ENCODE assay signal across 25 cellular contexts in the genomic region with DNA sequence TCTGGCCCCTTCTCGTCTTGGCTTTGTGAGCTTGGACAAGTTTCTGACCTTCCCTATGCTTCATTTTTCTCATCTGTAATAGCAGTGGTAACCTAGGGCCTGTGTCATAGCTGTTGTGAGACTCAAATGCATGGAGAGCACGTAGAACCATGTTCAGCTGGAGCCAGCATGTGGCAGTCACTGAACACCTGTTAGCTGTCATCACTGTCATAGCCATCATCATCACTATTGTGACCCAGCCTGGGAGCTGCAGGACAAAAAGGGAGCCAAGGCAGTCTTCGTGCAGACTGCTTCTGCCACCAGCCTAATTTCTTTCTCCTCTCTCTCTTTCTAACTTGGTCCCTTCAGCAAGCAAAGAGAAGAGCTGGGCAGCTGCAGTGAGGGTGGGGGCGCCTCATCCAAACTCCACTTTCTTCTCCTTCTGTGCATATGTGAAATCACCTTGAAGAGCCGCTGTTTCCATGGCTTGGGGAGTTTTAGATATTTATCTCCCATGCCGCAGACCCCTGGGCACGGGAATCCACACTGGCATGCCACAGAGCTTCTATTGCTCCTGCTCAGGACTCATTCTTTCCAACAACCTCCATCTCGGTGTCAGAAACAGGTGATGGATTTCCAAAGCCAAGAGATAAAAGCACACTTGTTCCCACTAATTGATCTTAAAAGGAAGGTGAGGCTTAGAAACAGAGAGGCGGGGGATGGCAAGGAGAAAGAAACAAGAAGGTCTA.
DNase-seq lines count a peak whose midpoint lies in the region; TF ChIP-seq lines count a peak whose summit lies in the region.
"Had no signal": no experiment of that assay in that cellular context is flagged by ENCODE, and none has a peak within 500 bp of the region (broad histone marks: within the 10 kb centered on the region; RNA-seq: fewer than 3 reads in every experiment).

No MANE protein-coding gene starts in this region.

- no peak overlapping the region for H2BK20ac ChIP-seq in H9 (ENCODE audit: low read depth, low read length, poor library complexity, severe bottlenecking)

- H2BK5ac ChIP-seq in H9 (ENCODE audit: insufficient read length, low read length) = no peak overlapping the region

- H3K79me2 ChIP-seq in H9 (ENCODE audit: insufficient read depth, low read length) = no peaks in the 10 kb centered on the region

- H2BK15ac ChIP-seq in H9 (ENCODE audit: low read depth, low read length) = peak overlapping the region; percentile 91; the same call in 1 of the 2 replicates

- no peak overlapping the region for H4K8ac ChIP-seq in H9 (replicated peaks; ENCODE audit: insufficient read length, low read depth, low read length)

- H3K4me1 ChIP-seq in H9 (ENCODE audit: insufficient read depth, low read length) (peaks cover 7% of the 10 kb centered on the region; the same call in 1 of the 2 replicates), SJCRH30 (peaks cover 21% of the 10 kb centered on the region), left ventricle myocardium inferior (peaks cover 9% of the 10 kb centered on the region), sigmoid colon (no peaks in the 10 kb centered on the region)
- H3K4me1 ChIP-seq: Caco-2, spleen, tibial artery had no signal

- intact Hi-C loops in left ventricle myocardium inferior (cut with micrococcal nuclease) = no loop called here
- intact Hi-C loops in sigmoid colon (cut with DNase I) = no loop called here

- H3K14ac ChIP-seq in H9 (ENCODE audit: insufficient read depth, low read length) = no peak overlapping the region

- H3K27me3 Mint-ChIP-seq in H9 (ENCODE audit: low read depth) = peaks cover 21% of the 10 kb centered on the region
- H3K27me3 Mint-ChIP-seq: activated CD8-positive, alpha-beta memory T cell treated with anti-CD3 and anti-CD28 coated beads, Interleukin-2, amount 10 ng/mL, durations not matched to agents 7 days and 5 days had no signal

- H3K23ac ChIP-seq in H9 (ENCODE audit: insufficient read length, low read depth, low read length) = no peak overlapping the region

- H3T11ph ChIP-seq in H9 (ENCODE audit: low read length) = no peak overlapping the region

- H3K27ac ChIP-seq in 22Rv1 (peak overlapping the region; percentile 81), H9 (ENCODE audit: insufficient read length, low read depth, low read length) (no peak overlapping the region), SJCRH30 (no peak overlapping the region), left ventricle myocardium inferior (replicated peaks) (peak overlapping the region; percentile 33), sigmoid colon (no peak overlapping the region)
- H3K27ac ChIP-seq: spleen, tibial artery had no signal

- no peaks in the 10 kb centered on the region for H3K36me3 Mint-ChIP-seq in H9 (ENCODE audit: insufficient read depth in 1 of 3, low read depth in 3 of 3)
- H3K36me3 Mint-ChIP-seq: activated CD8-positive, alpha-beta memory T cell treated with anti-CD3 and anti-CD28 coated beads, Interleukin-2, amount 10 ng/mL, durations not matched to agents 7 days and 5 days; WTC11 had no signal

- no peaks in the 10 kb centered on the region for H3K79me1 ChIP-seq in H9 (ENCODE audit: insufficient read depth, low read depth, low read length, poor library complexity, severe bottlenecking)

- no peak overlapping the region for H3K4me3 Mint-ChIP-seq in H9
- H3K4me3 Mint-ChIP-seq: activated CD8-positive, alpha-beta memory T cell treated with anti-CD3 and anti-CD28 coated beads, Interleukin-2, amount 10 ng/mL, durations not matched to agents 7 days and 5 days; nephron; WTC11 had no signal

- H3K4me3 ChIP-seq in SJCRH30 (no peak overlapping the region), left ventricle myocardium inferior (no peak overlapping the region), sigmoid colon (no peak overlapping the region)
- H3K4me3 ChIP-seq: lung, mucosa of descending colon, spleen, tibial artery had no signal

- H3K9ac ChIP-seq in H9 (ENCODE audit: extremely low read depth, insufficient read length, low read length) = no peak overlapping the region

- no peak overlapping the region for H3K56ac ChIP-seq in H9 (ENCODE audit: insufficient read length, low read depth, low read length)

- H2BK12ac ChIP-seq in H9 (ENCODE audit: insufficient read length, low read depth, low read length) = no peak overlapping the region

- no peak; the same call in 1 of the 2 replicates for TF ChIP-seq CTCF in 22Rv1 (IDR thresholded peaks at IDR 0.05)
- no peak for TF ChIP-seq CTCF in H9 (conservative IDR thresholded peaks at IDR 0.05)
- TF ChIP-seq CTCF in left ventricle myocardium inferior (IDR thresholded peaks at IDR 0.05; ENCODE audit: borderline replicate concordance) = no peak
- no peak for TF ChIP-seq CTCF in sigmoid colon (IDR thresholded peaks at IDR 0.05)

- no peak overlapping the region for H3K4me2 ChIP-seq in H9 (ENCODE audit: insufficient read depth, insufficient read length, low read length)

- no peak for TF ChIP-seq POLR2A in sigmoid colon (IDR thresholded peaks at IDR 0.05)

- H4K91ac ChIP-seq in H9 (ENCODE audit: insufficient read length, low read depth, low read length) = no peak overlapping the region

- no peak overlapping the region for H2AK5ac ChIP-seq in H9 (ENCODE audit: insufficient read length, low read length)

- H3K4ac ChIP-seq in H9 (ENCODE audit: low read depth, low read length) = no peak overlapping the region

- peaks cover 22 to 27% of the 10 kb centered on the region in 2 experiments for H3K4me1 Mint-ChIP-seq in H9
- H3K4me1 Mint-ChIP-seq: activated CD8-positive, alpha-beta memory T cell treated with anti-CD3 and anti-CD28 coated beads, Interleukin-2, amount 10 ng/mL, durations not matched to agents 7 days and 5 days had no signal

- H3K9me3 Mint-ChIP-seq in H9 = no peaks in the 10 kb centered on the region
- H3K9me3 Mint-ChIP-seq: nephron had no signal

- H3K36me3 ChIP-seq in SJCRH30 = no peaks in the 10 kb centered on the region
- H3K36me3 ChIP-seq in left ventricle myocardium inferior = no peaks in the 10 kb centered on the region
- H3K36me3 ChIP-seq in sigmoid colon = no peaks in the 10 kb centered on the region
- H3K36me3 ChIP-seq: spleen, tibial artery had no signal

- no peaks in the 10 kb centered on the region for H3K23me2 ChIP-seq in H9 (ENCODE audit: insufficient read length, low read depth, low read length, poor library complexity, severe bottlenecking)

- H3K27me3 ChIP-seq in H9 (ENCODE audit: insufficient read depth, low read length) = no peaks in the 10 kb centered on the region; the same call in 1 of the 2 replicates
- H3K27me3 ChIP-seq in SJCRH30 = no peaks in the 10 kb centered on the region
- H3K27me3 ChIP-seq in left ventricle myocardium inferior (ENCODE audit: low read depth) = peaks cover 12% of the 10 kb centered on the region
- H3K27me3 ChIP-seq in sigmoid colon = peaks cover 0 to 18% (median 0%) of the 10 kb centered on the region in 3 donors
- H3K27me3 ChIP-seq: tibial artery had no signal

- no peak overlapping the region for H2AFZ ChIP-seq in H9 (ENCODE audit: low read length)

- H3K18ac ChIP-seq in H9 (ENCODE audit: insufficient read length, low read depth, low read length) = no peak overlapping the region

- no peaks in the 10 kb centered on the region for H4K20me1 ChIP-seq in H9 (ENCODE audit: control insufficient read depth, insufficient read depth, insufficient read length)

- no peak overlapping the region for H3K27ac Mint-ChIP-seq in H9
- H3K27ac Mint-ChIP-seq: activated CD8-positive, alpha-beta memory T cell treated with anti-CD3 and anti-CD28 coated beads, Interleukin-2, amount 10 ng/mL, durations not matched to agents 7 days and 5 days; nephron; WTC11 had no signal

- H3K9me3 ChIP-seq in H9 (ENCODE audit: control insufficient read depth, low read depth, low read length) (no peaks in the 10 kb centered on the region), SJCRH30 (replicated peaks) (no peaks in the 10 kb centered on the region), left ventricle myocardium inferior (replicated peaks) (no peaks in the 10 kb centered on the region), sigmoid colon (no peaks in the 10 kb centered on the region)
- H3K9me3 ChIP-seq: Caco-2, mucosa of descending colon, spleen, tibial artery had no signal

- no peak for TF ChIP-seq EP300 in sigmoid colon (IDR thresholded peaks at IDR 0.05)

- H4K5ac ChIP-seq in H9 (ENCODE audit: insufficient read length, low read depth, low read length) = no peak overlapping the region

- DNase-seq in H9 (no peak), SJCRH30 (peak; percentile 7 to 48), left ventricle myocardium inferior (peak; percentile 25), sigmoid colon (no peak), NCI-H2196 treated with DMSO at 0.1 percent for 48 hours (lab: John Stamatoyannopoulos, UW; ENCODE audit: unreplicated experiment) (no peak), NCI-H2081 treated with DMSO at 0.1 percent for 48 hours (lab: John Stamatoyannopoulos, UW) (no peak)
- DNase-seq: activated CD4-positive, alpha-beta T cell treated with anti-CD3 and anti-CD28 coated beads, Interleukin-2, amount 50 U/mL, for 1 hour; activated CD8-positive, alpha-beta memory T cell treated with anti-CD3 and anti-CD28 coated beads, Interleukin-2, amount 10 ng/mL, durations not matched to agents 7 days and 5 days; activated naive CD4-positive, alpha-beta T cell; activated T-cell treated with anti-CD3 and anti-CD28 coated beads, Interleukin-2, amount 50 U/mL, for 48 hours; Caco-2; DND-41; KBM-7; MM.1S; mucosa of descending colon; NCI-H1417 treated with DMSO at 0.1 percent for 48 hours; NCI-H2171 treated with DMSO at 0.1 percent for 48 hours; spleen; SW 1271; T-helper 9 cell; tibial artery had no signal

- no CpG with 5 or more reads among the region's 9 CpGs for WGBS in H9 (ENCODE audit: extremely low coverage, insufficient read length, low lambda C conversion rate)
- WGBS in sigmoid colon, 2 donors = 63 to 65% methylated on average over 9 of the region's 9 CpGs

- H2BK120ac ChIP-seq in H9 (ENCODE audit: low read depth, low read length, poor library complexity, severe bottlenecking) = no peak overlapping the region

Comparison
In these comparisons a context has a peak if more than half of its experiments do, and no peak if none do; other contexts are left out.
1. H3K27ac ChIP-seq: peak in 22Rv1 (single experiment) and left ventricle myocardium inferior (single experiment); none in H9 (single experiment), SJCRH30 (single experiment) and sigmoid colon (0 of 4).
2. DNase-seq: peak in SJCRH30 (2 of 2) and left ventricle myocardium inferior (single experiment); none in H9 (single experiment), sigmoid colon (single experiment), NCI-H2196 treated with DMSO at 0.1 percent for 48 hours (single experiment) and NCI-H2081 treated with DMSO at 0.1 percent for 48 hours (single experiment).